1 cellular context compared by ENCODE assay signal in genomic region chr6:131640576-131640975, GRCh38.
TF ChIP-seq lines count a peak whose summit lies in the region.

No MANE protein-coding gene starts in this region.

TF ChIP-seq in K562, 482 proteins besides CTCF, POLR2A, EP300 and RAD21 (continues in another document):
- TF ChIP-seq CEBPB (tag; IDR thresholded peaks at IDR 0.05) (0 out of 2 replicates have a peak, but pooled peaks have one; percentile 7), ZC3H8 (IDR thresholded peaks at IDR 0.05) (no peak), UBTF (IDR thresholded peaks at IDR 0.05; ENCODE audit: borderline replicate concordance in 1 of 2, low read depth in 2 of 2, low read length in 2 of 2) (no peak), RCOR1 (IDR thresholded peaks at IDR 0.05; ENCODE audit: borderline replicate concordance in 1 of 2, low read depth in 2 of 2, low read length in 2 of 2) (peak in 1 of 2 experiments; percentile 59; a peak in 1 of 4 replicates), FOXK2 (conservative IDR thresholded peaks at IDR 0.05 in 1 of 2, IDR thresholded peaks at IDR 0.05 in 1 of 2; ENCODE audit: low read depth in 2 of 2) (no peak), BACH1 (tag; IDR thresholded peaks at IDR 0.05) (0 out of 2 replicates have a peak, but pooled peaks have one; percentile 45), HDAC3 (IDR thresholded peaks at IDR 0.05; ENCODE audit: borderline replicate concordance, partially characterized antibody) (peak; percentile 45), MAFK (IDR thresholded peaks at IDR 0.05; ENCODE audit: low read length) (peak; percentile 39; the same call in 1 of the 2 replicates), ZFP91 (CRISPR knock-in tag; IDR thresholded peaks at IDR 0.05) (no peak), CHD4 (IDR thresholded peaks at IDR 0.05; ENCODE audit: insufficient read depth, insufficient replicate concordance, low read depth, low read length, poor library complexity, severe bottlenecking) (no peak), SMARCA4 (IDR thresholded peaks at IDR 0.05) (peak; percentile 82), NCOR1 (IDR thresholded peaks at IDR 0.05) (peak; percentile 74), MEIS2 (IDR thresholded peaks at IDR 0.05; ENCODE audit: partially characterized antibody) (peak; percentile 74), PML (IDR thresholded peaks at IDR 0.05; ENCODE audit: low read length) (peak; percentile 72; the same call in 1 of the 2 replicates), HMGXB4 (CRISPR knock-in tag; IDR thresholded peaks at IDR 0.05) (no peak), SRSF9 (IDR thresholded peaks at IDR 0.05; ENCODE audit: borderline replicate concordance, low read depth, low read length) (no peak), RREB1 (CRISPR knock-in tag; IDR thresholded peaks at IDR 0.05) (no peak), ARID3B (CRISPR knock-in tag; IDR thresholded peaks at IDR 0.05; ENCODE audit: borderline replicate concordance) (no peak), BRD4 (IDR thresholded peaks at IDR 0.05) (no peak), RBBP5 (IDR thresholded peaks at IDR 0.05; ENCODE audit: borderline replicate concordance, insufficient read depth, low read length, poor library complexity, severe bottlenecking) (no peak), TCF3 (CRISPR knock-in tag; IDR thresholded peaks at IDR 0.05) (peak; percentile 68), PPARD (CRISPR knock-in tag; IDR thresholded peaks at IDR 0.05) (no peak), ZNF407 (IDR thresholded peaks at IDR 0.05; ENCODE audit: low read depth) (no peak), FOXJ2 (tag; IDR thresholded peaks at IDR 0.05) (no peak), E2F5 (CRISPR knock-in tag; IDR thresholded peaks at IDR 0.05) (no peak), HSF4 (CRISPR knock-in tag; IDR thresholded peaks at IDR 0.05; ENCODE audit: borderline replicate concordance) (no peak), SUPT5H (IDR thresholded peaks at IDR 0.05) (no peak), RBM22 (IDR thresholded peaks at IDR 0.05; ENCODE audit: low read depth, low read length, poor library complexity, severe bottlenecking) (no peak), SMAD3 (CRISPR knock-in tag; conservative IDR thresholded peaks at IDR 0.05) (no peak), BMI1 (IDR thresholded peaks at IDR 0.05; ENCODE audit: low read length) (no peak), ZNF77 (CRISPR knock-in tag; IDR thresholded peaks at IDR 0.05) (no peak)
